In the genomic region with DNA sequence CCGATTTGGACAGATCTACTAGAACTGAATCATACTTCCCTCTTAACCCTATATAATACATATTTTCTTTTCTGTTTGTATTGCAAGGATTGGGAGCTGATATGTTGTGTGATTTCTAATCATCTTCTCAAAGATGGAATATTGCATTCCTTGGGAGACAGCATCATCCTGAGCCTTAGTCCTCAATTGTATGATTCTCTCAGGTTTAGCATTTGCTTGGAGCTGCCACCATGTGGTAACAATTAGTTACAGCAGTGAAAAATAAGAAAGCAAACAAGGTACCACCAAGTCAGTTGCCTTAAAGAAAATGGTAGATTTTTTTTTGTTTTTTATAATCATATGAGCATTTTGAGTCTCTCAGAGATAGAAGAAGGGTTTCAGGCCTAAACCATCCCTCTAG, we compare ENCODE assay signal across 10 cellular contexts. TPM values are rescaled to one million over a fixed set of nuclear protein-coding genes. Genes with fewer than 3 reads are reported as not detected.
A peak's percentile ranks its signal among the peaks of the same experiment; 100 is the strongest.
DNase-seq lines count a peak whose midpoint lies in the region; ATAC-seq and TF ChIP-seq lines count a peak whose summit lies in the region.
"Had no signal": no experiment of that assay in that cellular context is flagged by ENCODE, and none has a peak within 500 bp of the region (broad histone marks: within the 10 kb centered on the region; RNA-seq: fewer than 3 reads in every experiment).

No MANE protein-coding gene starts in this region.

- intact Hi-C loops in Caco-2 (cut with micrococcal nuclease; ENCODE audit: unreplicated experiment): no loop called here

- no TSS peak for BruUV-seq in Caco-2 (replicated peaks; lab: Mats Ljungman, UMichigan)

- H3K36me3 Mint-ChIP-seq in Caco-2 (ENCODE audit: insufficient read depth, unreplicated experiment) (peaks cover 86% of the 10 kb centered on the region), HFFc6 (ENCODE audit: low read depth) (peaks cover 67% of the 10 kb centered on the region)
- H3K36me3 Mint-ChIP-seq in activated CD4-positive, alpha-beta T cell treated with anti-CD3 and anti-CD28 coated beads, Interleukin-2, amount 10 ng/mL, durations not matched to agents 7 days and 5 days (ENCODE audit: low read depth): peaks cover 68% of the 10 kb centered on the region

- no peaks in the 10 kb centered on the region for H3K9me3 ChIP-seq in Caco-2
- H3K9me3 ChIP-seq: neutrophil had no signal

- H3K27ac Mint-ChIP-seq in Caco-2 (ENCODE audit: unreplicated experiment) (no peak overlapping the region), HFFc6 (no peak overlapping the region)
- H3K27ac Mint-ChIP-seq in activated CD4-positive, alpha-beta T cell treated with anti-CD3 and anti-CD28 coated beads, Interleukin-2, amount 10 ng/mL, durations not matched to agents 7 days and 5 days: no peak overlapping the region
- H3K27ac Mint-ChIP-seq in stimulated activated naive CD8-positive, alpha-beta T cell treated with anti-CD3 and anti-CD28 coated beads, Interleukin-15, amount 100 ng/mL, for 72 hours: no peak overlapping the region
- H3K27ac Mint-ChIP-seq: activated CD4-positive, alpha-beta T cell treated with anti-CD3 and anti-CD28 coated beads, Interleukin-2, amount 10 ng/mL, durations not matched to agents 24 days and 14 days had no signal

- H3K27me3 ChIP-seq in Caco-2 (replicated peaks; ENCODE audit: control insufficient read depth, insufficient read depth, low read length): no peaks in the 10 kb centered on the region
- H3K27me3 ChIP-seq: neutrophil had no signal

- DNase-seq in Caco-2 (no peak), HFFc6 (no peak), astrocyte of the spinal cord (ENCODE audit: low read depth, low spot score) (peak; percentile 24), lung microvascular endothelial cell (ENCODE audit: low read depth in 2 of 2) (peak; percentile 15 to 24)
- DNase-seq in stimulated activated CD4-positive, alpha-beta T cell treated with anti-CD3 and anti-CD28 coated beads, Interleukin-12 subunit alpha, Interleukin-12 subunit beta, amount 100 ng/mL, for 4 hours: no peak
- DNase-seq in activated CD4-positive, alpha-beta T cell treated with anti-CD3 and anti-CD28 coated beads, Interleukin-2, amount 10 ng/mL, durations not matched to agents 7 days and 5 days: no peak
- no peak for DNase-seq in stimulated activated naive CD8-positive, alpha-beta T cell treated with anti-CD3 and anti-CD28 coated beads, Interleukin-15, amount 100 ng/mL, for 72 hours
- DNase-seq: activated CD4-positive, alpha-beta T cell treated with anti-CD3 and anti-CD28 coated beads, Interleukin-2, amount 10 ng/mL, durations not matched to agents 24 days and 14 days had no signal

- H3K4me1 Mint-ChIP-seq in Caco-2 (ENCODE audit: low read depth, unreplicated experiment) (no peaks in the 10 kb centered on the region), HFFc6 (ENCODE audit: low read depth) (peaks cover 36% of the 10 kb centered on the region)
- H3K4me1 Mint-ChIP-seq in activated CD4-positive, alpha-beta T cell treated with anti-CD3 and anti-CD28 coated beads, Interleukin-2, amount 10 ng/mL, durations not matched to agents 7 days and 5 days: no peaks in the 10 kb centered on the region
- peaks cover 4% of the 10 kb centered on the region for H3K4me1 Mint-ChIP-seq in stimulated activated naive CD8-positive, alpha-beta T cell treated with anti-CD3 and anti-CD28 coated beads, Interleukin-15, amount 100 ng/mL, for 72 hours

- H3K27me3 Mint-ChIP-seq in Caco-2 (ENCODE audit: insufficient read depth, unreplicated experiment) (no peaks in the 10 kb centered on the region), HFFc6 (ENCODE audit: insufficient read depth) (peaks cover 2% of the 10 kb centered on the region; the same call in 1 of the 2 replicates)
- H3K27me3 Mint-ChIP-seq in activated CD4-positive, alpha-beta T cell treated with anti-CD3 and anti-CD28 coated beads, Interleukin-2, amount 10 ng/mL, durations not matched to agents 7 days and 5 days: no peaks in the 10 kb centered on the region
- H3K27me3 Mint-ChIP-seq in stimulated activated naive CD8-positive, alpha-beta T cell treated with anti-CD3 and anti-CD28 coated beads, Interleukin-15, amount 100 ng/mL, for 72 hours: no peaks in the 10 kb centered on the region
- H3K27me3 Mint-ChIP-seq: activated CD4-positive, alpha-beta T cell treated with anti-CD3 and anti-CD28 coated beads, Interleukin-2, amount 10 ng/mL, durations not matched to agents 24 days and 14 days had no signal

- POLR2A ChIA-PET in Caco-2 (lab: Charles Lee): no interaction called here
- POLR2A ChIA-PET in activated CD4-positive, alpha-beta T cell treated with anti-CD3 and anti-CD28 coated beads, Interleukin-2, amount 10 ng/mL, durations not matched to agents 7 days and 5 days (lab: Charles Lee): no interaction called here

- peak; percentile 61 to 63 for TF ChIP-seq CTCF in Caco-2 (IDR thresholded peaks at IDR 0.05; ENCODE audit: insufficient read depth in 1 of 2, low read depth in 1 of 2, low read length in 1 of 2, severe bottlenecking in 1 of 2, unreplicated experiment in 1 of 2)
- peak; percentile 62 for TF ChIP-seq CTCF in HFFc6 (IDR thresholded peaks at IDR 0.05)
- TF ChIP-seq CTCF in astrocyte of the spinal cord (IDR thresholded peaks at IDR 0.05; ENCODE audit: low read depth, low read length): peak; percentile 47

- no peaks in the 10 kb centered on the region; the same call in 1 of the 2 replicates for H3K4me1 ChIP-seq in Caco-2

- H3K9me3 Mint-ChIP-seq in Caco-2 (ENCODE audit: unreplicated experiment): no peaks in the 10 kb centered on the region
- H3K9me3 Mint-ChIP-seq in HFFc6: no peaks in the 10 kb centered on the region
- H3K9me3 Mint-ChIP-seq in activated CD4-positive, alpha-beta T cell treated with anti-CD3 and anti-CD28 coated beads, Interleukin-2, amount 10 ng/mL, durations not matched to agents 7 days and 5 days: no peaks in the 10 kb centered on the region
- no peaks in the 10 kb centered on the region for H3K9me3 Mint-ChIP-seq in stimulated activated naive CD8-positive, alpha-beta T cell treated with anti-CD3 and anti-CD28 coated beads, Interleukin-15, amount 100 ng/mL, for 72 hours
- H3K9me3 Mint-ChIP-seq: activated CD4-positive, alpha-beta T cell treated with anti-CD3 and anti-CD28 coated beads, Interleukin-2, amount 10 ng/mL, durations not matched to agents 24 days and 14 days had no signal

- peaks cover 12% of the 10 kb centered on the region for H3K36me3 ChIP-seq in Caco-2 (ENCODE audit: control insufficient read depth, insufficient read depth, low read length)

- no peak for ATAC-seq in HG03025 (IDR thresholded peaks at IDR 0.05; ENCODE audit: low FRiP score, unreplicated experiment)
- ATAC-seq in stimulated activated naive CD8-positive, alpha-beta T cell treated with anti-CD3 and anti-CD28 coated beads, Interleukin-15, amount 100 ng/mL, for 72 hours: no peak

- CTCF ChIA-PET in Caco-2 (lab: Charles Lee): interaction anchor here (0.7 to 2.1 kb wide), 5 partner anchors 10 to 473 kb away, joined by 4 to 16 read pairs (median 6); partner anchors contain the start of gene SNX19
- CTCF ChIA-PET in activated CD4-positive, alpha-beta T cell treated with anti-CD3 and anti-CD28 coated beads, Interleukin-2, amount 10 ng/mL, durations not matched to agents 7 days and 5 days (lab: Charles Lee): interaction anchor here (0.9 kb wide), 1 partner anchor 11 kb away, joined by 5 read pairs; no protein-coding TSS in a partner anchor

- H3K4me3 ChIP-seq in Caco-2 (ENCODE audit: low read depth, low read length): no peak overlapping the region
- H3K4me3 ChIP-seq in astrocyte of the spinal cord (ENCODE audit: low read depth, low read length): no peak overlapping the region

- H3K4me3 Mint-ChIP-seq in Caco-2 (ENCODE audit: unreplicated experiment) (no peak overlapping the region), HFFc6 (no peak overlapping the region)
- H3K4me3 Mint-ChIP-seq in activated CD4-positive, alpha-beta T cell treated with anti-CD3 and anti-CD28 coated beads, Interleukin-2, amount 10 ng/mL, durations not matched to agents 7 days and 5 days: no peak overlapping the region
- no peak overlapping the region for H3K4me3 Mint-ChIP-seq in stimulated activated naive CD8-positive, alpha-beta T cell treated with anti-CD3 and anti-CD28 coated beads, Interleukin-15, amount 100 ng/mL, for 72 hours
- H3K4me3 Mint-ChIP-seq: activated CD4-positive, alpha-beta T cell treated with anti-CD3 and anti-CD28 coated beads, Interleukin-2, amount 10 ng/mL, durations not matched to agents 24 days and 14 days had no signal

- in situ Hi-C loops in astrocyte of the spinal cord (cut with HindIII; ENCODE audit: low sequenced_read_pairs): no loop called here

RNA-seq across cellular contexts. Expression of gene SNX19, which starts 11.9 kb away (rescaled TPM):
- 79.8 and 82.4 TPM in 2 replicates for total RNA-seq in Caco-2 (2022)
- total RNA-seq in HFFc6 (2021; fragmentation: NEBNext Ultra II Directional; extraction: Animal tissue kit (Norgen Biotek cat#: 25700)): 10 to 100 TPM; 44.2 to 56.7 (median 50.2) TPM
- 28.5 and 48.8 TPM in 2 replicates for total RNA-seq in lung microvascular endothelial cell
- total RNA-seq in activated CD4-positive, alpha-beta T cell treated with anti-CD3 and anti-CD28 coated beads, Interleukin-2, amount 10 ng/mL, durations not matched to agents 7 days and 5 days: 10 to 100 TPM; 41.7 to 43.7 TPM

Comparison
In these comparisons a context has a peak if more than half of its experiments do, and no peak if none do; other contexts are left out.
1. DNase-seq: peak in astrocyte of the spinal cord (single experiment) and lung microvascular endothelial cell (2 of 2); none in Caco-2 (0 of 2), HFFc6 (single experiment), stimulated activated CD4-positive, alpha-beta T cell treated with anti-CD3 and anti-CD28 coated beads, Interleukin-12 subunit alpha, Interleukin-12 subunit beta, amount 100 ng/mL, for 4 hours (single experiment), activated CD4-positive, alpha-beta T cell treated with anti-CD3 and anti-CD28 coated beads, Interleukin-2, amount 10 ng/mL, durations not matched to agents 7 days and 5 days (single experiment) and stimulated activated naive CD8-positive, alpha-beta T cell treated with anti-CD3 and anti-CD28 coated beads, Interleukin-15, amount 100 ng/mL, for 72 hours (0 of 2).
2. Peak in every context shown above with its lines, with median percentiles within 50 percentile points of each other: CTCF ChIP-seq.